In the genomic region with DNA sequence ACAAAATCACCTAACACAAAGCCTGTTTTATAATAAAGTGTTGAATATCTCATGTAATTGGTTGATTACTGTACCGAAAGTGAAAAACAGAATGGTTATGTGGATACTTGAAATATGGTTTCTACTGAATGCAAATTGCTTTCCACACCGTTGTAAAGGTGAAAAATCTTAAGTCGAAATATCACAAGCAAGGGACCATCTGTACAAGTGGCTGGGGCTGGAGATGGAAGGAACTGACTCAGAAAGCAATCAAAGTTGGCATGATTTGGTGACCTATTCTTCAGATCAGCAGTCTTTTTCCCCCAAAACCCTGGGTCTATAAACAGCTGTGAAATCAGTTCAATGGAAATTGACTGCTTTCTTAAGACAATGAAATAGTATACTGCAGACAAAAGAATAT, we compare ENCODE assay signal across 13 cellular contexts. TPM values are rescaled to one million over a fixed set of nuclear protein-coding genes. Genes with fewer than 3 reads are reported as not detected.
A peak's percentile ranks its signal among the peaks of the same experiment; 100 is the strongest.
DNase-seq lines count a peak whose midpoint lies in the region; ATAC-seq, FAIRE-seq and TF ChIP-seq lines count a peak whose summit lies in the region.
"Had no signal": no experiment of that assay in that cellular context is flagged by ENCODE, and none has a peak within 500 bp of the region (broad histone marks: within the 10 kb centered on the region; RNA-seq: fewer than 3 reads in every experiment).

No MANE protein-coding gene starts in this region.

- in situ Hi-C loops in GM12878 (cut with MboI), result no loop called here

- H3K9me3 ChIP-seq in OCI-LY1 (ENCODE audit: low read length) (no peaks in the 10 kb centered on the region), GM12878 (replicated peaks; ENCODE audit: control insufficient read depth, insufficient read depth, low read length) (no peaks in the 10 kb centered on the region), neural progenitor cell (ENCODE audit: low read depth) (no peaks in the 10 kb centered on the region)
- H3K9me3 ChIP-seq: ascending aorta had no signal

- RAD21 ChIA-PET in GM12878 (lab: Charles Lee; ENCODE audit: unreplicated experiment), result no interaction called here

- intact Hi-C loops in GM12878 (cut with micrococcal nuclease; ENCODE audit: unreplicated experiment), result loop anchor here (2.0 kb wide), 1 partner anchor 18 kb away; no protein-coding TSS in a partner anchor

- no peaks in the 10 kb centered on the region for H3K9me2 ChIP-seq in OCI-LY1 (ENCODE audit: low read depth, low read length)

- no TSS peak for BruUV-seq in GM12878 (replicated peaks; lab: Mats Ljungman, UMichigan)

- POLR2A ChIA-PET in GM12878 (lab: Charles Lee), result interaction anchor here (0.6 to 1.6 kb wide), 2 partner anchors 14 to 81 kb away, joined by 3 read pairs; no protein-coding TSS in a partner anchor

- TF ChIP-seq RAD21 in GM12878 (IDR thresholded peaks at IDR 0.05; ENCODE audit: insufficient read depth, low read depth, low read length), result no peak

- CTCF ChIA-PET in activated CD8-positive, alpha-beta memory T cell treated with anti-CD3 and anti-CD28 coated beads, Interleukin-2, amount 10 ng/mL, durations not matched to agents 7 days and 5 days (lab: Charles Lee), result interaction anchor here (0.6 to 2.0 kb wide), 5 partner anchors 12 to 92 kb away, joined by 3 to 7 read pairs (median 3); no protein-coding TSS in a partner anchor
- CTCF ChIA-PET in GM12878 (lab: Yijun Ruan, JAX), result interaction anchor here (1.0 to 8.4 kb wide), 6 partner anchors 10 to 60 kb away, joined by 3 to 49 read pairs (median 3); a partner anchor contains a TSS

- peak; percentile 52 for FAIRE-seq in GM12878 (lab: Jason Lieb, UNC)

- SMC1A ChIA-PET in GM12878 (lab: Charles Lee; ENCODE audit: uncharacterized antibody, unreplicated experiment), result interaction anchor here (1.0 to 1.3 kb wide), 3 partner anchors 21 to 28 kb away, joined by 3 to 5 read pairs (median 5); no protein-coding TSS in a partner anchor

- no peak for TF ChIP-seq EP300 in GM12878 (IDR thresholded peaks at IDR 0.05; ENCODE audit: borderline replicate concordance in 1 of 2, control insufficient read depth in 1 of 2, low read depth in 2 of 2, low read length in 2 of 2)

- H3K36me3 Mint-ChIP-seq in activated CD8-positive, alpha-beta memory T cell treated with anti-CD3 and anti-CD28 coated beads, Interleukin-2, amount 10 ng/mL, durations not matched to agents 7 days and 5 days, result peaks cover 36% of the 10 kb centered on the region
- H3K36me3 Mint-ChIP-seq in neural progenitor cell, result peaks cover 29% of the 10 kb centered on the region

- H4K20me1 ChIP-seq in OCI-LY1 (ENCODE audit: insufficient read depth, low read length) (no peaks in the 10 kb centered on the region), GM12878 (ENCODE audit: control insufficient read depth, insufficient read depth) (no peaks in the 10 kb centered on the region), neural progenitor cell (ENCODE audit: low read depth) (peaks cover 76% of the 10 kb centered on the region)

- no peaks in the 10 kb centered on the region for H3K27me3 Mint-ChIP-seq in activated CD8-positive, alpha-beta memory T cell treated with anti-CD3 and anti-CD28 coated beads, Interleukin-2, amount 10 ng/mL, durations not matched to agents 7 days and 5 days
- H3K27me3 Mint-ChIP-seq in neural progenitor cell (ENCODE audit: insufficient read depth, low read depth), result no peaks in the 10 kb centered on the region

- no peak for DNase-seq in activated CD8-positive, alpha-beta memory T cell treated with anti-CD3 and anti-CD28 coated beads, Interleukin-2, amount 10 ng/mL, durations not matched to agents 7 days and 5 days
- DNase-seq in activated CD8-positive, alpha-beta memory T cell treated with anti-CD3 and anti-CD28 coated beads, Interleukin-2, amount 50 U/mL, for 4 hours, result no peak
- no peak for DNase-seq in GM12878 (ENCODE audit: low read depth, low spot score)
- no peak for DNase-seq in neural progenitor cell (ENCODE audit: low spot score)
- no peak for DNase-seq in retina
- DNase-seq: Calu3, KG1, NCI-H1105 treated with DMSO at 0.1 percent for 48 hours, SIG-M5 had no signal

- H3K27ac Mint-ChIP-seq in activated CD8-positive, alpha-beta memory T cell treated with anti-CD3 and anti-CD28 coated beads, Interleukin-2, amount 10 ng/mL, durations not matched to agents 7 days and 5 days, result peak overlapping the region; percentile 48
- H3K27ac Mint-ChIP-seq in neural progenitor cell, result no peak overlapping the region

- no peak for TF ChIP-seq CTCF in OCI-LY1 (IDR thresholded peaks at IDR 0.05; ENCODE audit: low read length)
- TF ChIP-seq CTCF in GM12878 (IDR thresholded peaks at IDR 0.05 in 2 of 3, conservative IDR thresholded peaks at IDR 0.05 in 1 of 3; ENCODE audit: control insufficient read depth in 2 of 3, extremely low read depth in 1 of 3, insufficient read depth in 1 of 3, low read depth in 3 of 3, low read length in 3 of 3), result no peak
- no peak for TF ChIP-seq CTCF in neural progenitor cell (IDR thresholded peaks at IDR 0.05)

- no peak overlapping the region for H3K4me3 ChIP-seq in OCI-LY1 (ENCODE audit: low read depth, low read length, poor library complexity, severe bottlenecking)
- peak overlapping the region; percentile 76; the same call in 1 of the 2 replicates for H3K4me3 ChIP-seq in GM12878
- peak overlapping the region; percentile 2 for H3K4me3 ChIP-seq in neural progenitor cell
- H3K4me3 ChIP-seq: ascending aorta had no signal

- WGBS in GM12878 (ENCODE audit: insufficient coverage, insufficient replicate concordance, low lambda C conversion rate, missing lambda C conversion rate), result 35% methylated on average over 3 of the region's 3 CpGs

- peaks cover 69% of the 10 kb centered on the region for H3K36me3 ChIP-seq in OCI-LY1 (ENCODE audit: insufficient read depth, low read length)
- H3K36me3 ChIP-seq in GM12878 (ENCODE audit: control insufficient read depth in 2 of 2, insufficient read depth in 2 of 2, low read length in 1 of 2), result peaks cover 0 to 3% of the 10 kb centered on the region in 2 experiments; a peak in 1 of 4 replicates
- peaks cover 19% of the 10 kb centered on the region for H3K36me3 ChIP-seq in neural progenitor cell

- no peak overlapping the region for H3K4me3 Mint-ChIP-seq in activated CD8-positive, alpha-beta memory T cell treated with anti-CD3 and anti-CD28 coated beads, Interleukin-2, amount 10 ng/mL, durations not matched to agents 7 days and 5 days
- H3K4me3 Mint-ChIP-seq in neural progenitor cell, result peak overlapping the region; percentile 46

- H3K4me2 ChIP-seq in OCI-LY1 (ENCODE audit: low read length), result peak overlapping the region; percentile 15; the same call in 1 of the 2 replicates
- H3K4me2 ChIP-seq in GM12878 (ENCODE audit: control insufficient read depth, insufficient read depth), result peak overlapping the region; percentile 87
- peak overlapping the region; percentile 98 for H3K4me2 ChIP-seq in neural progenitor cell

- no peak overlapping the region for H2AFZ ChIP-seq in OCI-LY1 (ENCODE audit: low read length)
- H2AFZ ChIP-seq in GM12878 (ENCODE audit: control insufficient read depth, low read depth, low read length), result no peak overlapping the region
- no peak overlapping the region for H2AFZ ChIP-seq in neural progenitor cell (replicated peaks)

- peaks cover 60% of the 10 kb centered on the region for H3K79me2 ChIP-seq in OCI-LY1 (ENCODE audit: insufficient read depth, low read length)
- H3K79me2 ChIP-seq in GM12878 (ENCODE audit: control insufficient read depth, insufficient read depth, low read length), result peaks cover 81% of the 10 kb centered on the region
- peaks cover 90% of the 10 kb centered on the region for H3K79me2 ChIP-seq in neural progenitor cell (ENCODE audit: low read depth)

- H3K27me3 ChIP-seq in OCI-LY1 (ENCODE audit: insufficient read depth, low read length) (no peaks in the 10 kb centered on the region), GM12878 (replicated peaks in 1 of 2; ENCODE audit: control insufficient read depth in 2 of 2, insufficient read depth in 2 of 2, low read length in 1 of 2) (no peaks in the 10 kb centered on the region), neural progenitor cell (no peaks in the 10 kb centered on the region)
- H3K27me3 ChIP-seq: ascending aorta had no signal

- H3K9ac ChIP-seq in OCI-LY1 (ENCODE audit: low read length) (peak overlapping the region; percentile 9; the same call in 1 of the 2 replicates), GM12878 (ENCODE audit: control insufficient read depth, insufficient read depth, low read length) (no peak overlapping the region), neural progenitor cell (no peak overlapping the region)

- no peak for TF ChIP-seq POLR2A in GM12878 (IDR thresholded peaks at IDR 0.05; ENCODE audit: low read depth, low read length)

- peaks cover 57% of the 10 kb centered on the region for H3K4me1 Mint-ChIP-seq in activated CD8-positive, alpha-beta memory T cell treated with anti-CD3 and anti-CD28 coated beads, Interleukin-2, amount 10 ng/mL, durations not matched to agents 7 days and 5 days
- H3K4me1 Mint-ChIP-seq in neural progenitor cell, result peaks cover 32% of the 10 kb centered on the region

- no peaks in the 10 kb centered on the region for H3K9me3 Mint-ChIP-seq in activated CD8-positive, alpha-beta memory T cell treated with anti-CD3 and anti-CD28 coated beads, Interleukin-2, amount 10 ng/mL, durations not matched to agents 7 days and 5 days (ENCODE audit: low read depth)
- no peaks in the 10 kb centered on the region for H3K9me3 Mint-ChIP-seq in neural progenitor cell

- peak overlapping the region; percentile 6 for H3K27ac ChIP-seq in OCI-LY1 (ENCODE audit: low read depth, low read length, poor library complexity, severe bottlenecking)
- no peak overlapping the region for H3K27ac ChIP-seq in GM12878 (ENCODE audit: control insufficient read depth, insufficient read depth)
- peak overlapping the region; percentile 23 for H3K27ac ChIP-seq in neural progenitor cell

- H3F3A ChIP-seq in OCI-LY1 (ENCODE audit: insufficient read depth, low read length) (no peaks in the 10 kb centered on the region), neural progenitor cell (ENCODE audit: low read depth) (peaks cover 61% of the 10 kb centered on the region)

- no peak for ATAC-seq in activated CD8-positive, alpha-beta memory T cell treated with anti-CD3 and anti-CD28 coated beads, Interleukin-2, amount 10 ng/mL, durations not matched to agents 7 days and 5 days
- ATAC-seq in GM12878 (no peak), HG02763 (IDR thresholded peaks at IDR 0.05; ENCODE audit: unreplicated experiment) (no peak), GM18867 (IDR thresholded peaks at IDR 0.05; ENCODE audit: unreplicated experiment) (no peak)

- peaks cover 28% of the 10 kb centered on the region for H3K4me1 ChIP-seq in OCI-LY1 (ENCODE audit: insufficient read depth, low read length, severe bottlenecking)
- H3K4me1 ChIP-seq in GM12878 (ENCODE audit: control insufficient read depth, insufficient read depth, low read length), result peaks cover 25% of the 10 kb centered on the region
- H3K4me1 ChIP-seq in neural progenitor cell, result peaks cover 25% of the 10 kb centered on the region

RNA-seq across cellular contexts. Expression of a gene that starts 3.6 kb away (rescaled TPM):
- total RNA-seq in activated CD8-positive, alpha-beta memory T cell treated with anti-CD3 and anti-CD28 coated beads, Interleukin-2, amount 10 ng/mL, durations not matched to agents 7 days and 5 days, result 100 to 1,000 TPM; 102 to 113 TPM
- 99.3 and 101 TPM in 2 replicates for total RNA-seq in GM12878 (2013; cell fraction: nucleolus; rRNA removed)
- total RNA-seq in GM12878 (2014; rRNA removed) (74.4 and 81.4 TPM in 2 replicates), GM12878 (2014; rRNA removed; fragmentation: Illumina TruSeq; extraction: Trizol) (74.6 and 76.1 TPM in 2 replicates), GM12878 (2021) (138 TPM in 2 replicates), neural progenitor cell (ENCODE audit: low replicate concordance) (232 and 288 TPM in 2 replicates)
- polyA plus RNA-seq in GM12878 (2011; ENCODE audit: low read depth), result 23.8 TPM
- polyA plus RNA-seq in GM12878 (2011; rRNA removed) (85.5 and 119 TPM in 2 replicates), GM12878 (2014; fragmentation: Illumina TruSeq; extraction: Trizol) (74.6 and 89.6 TPM in 2 replicates), GM12878 (2014; fragmentation: Nextera tagmentation; extraction: Ambion mirVana) (10 to 100 TPM; 66.9 to 67.1 TPM), GM12878 (2014; rRNA removed) (45.1 and 46.7 TPM in 2 replicates), GM12878 (2016; fragmentation: Nextera tagmentation; extraction: Ambion mirVana) (10 to 100 TPM; 85.8 to 87.6 TPM)
- 29.4 and 40.7 TPM in 2 replicates for polyA plus RNA-seq in GM12878 (2011; cell fraction: cytosol; rRNA removed)
- polyA plus RNA-seq in GM12878 (2011; cell fraction: nucleus; rRNA removed), result 22.0 and 25.4 TPM in 2 replicates
- polyA plus RNA-seq in GM12878 (2012), result 32.7 and 34.1 TPM in 2 replicates
- polyA minus RNA-seq in GM12878 (2011; rRNA and poly(A)+ RNA removed), result 93.0 and 139 TPM in 2 replicates
- 37.2 and 41.1 TPM in 2 replicates for polyA minus RNA-seq in GM12878 (2011; cell fraction: cytosol; rRNA and poly(A)+ RNA removed)
- 15.1 and 24.0 TPM in 2 replicates for polyA minus RNA-seq in GM12878 (2011; cell fraction: nucleus; rRNA and poly(A)+ RNA removed)

RNA-seq across cellular contexts. Expression of a gene that starts 4.2 kb away (rescaled TPM):
- total RNA-seq in activated CD8-positive, alpha-beta memory T cell treated with anti-CD3 and anti-CD28 coated beads, Interleukin-2, amount 10 ng/mL, durations not matched to agents 7 days and 5 days, result 1,000 to 10,000 TPM; 1,232 to 1,373 TPM
- total RNA-seq in GM12878 (2013; cell fraction: nucleolus; rRNA removed), result 242 and 281 TPM in 2 replicates
- total RNA-seq in GM12878 (2014; rRNA removed) (630 and 696 TPM in 2 replicates), GM12878 (2014; rRNA removed; fragmentation: Illumina TruSeq; extraction: Trizol) (1,089 and 1,177 TPM in 2 replicates), GM12878 (2021) (1,668 and 1,698 TPM in 2 replicates), neural progenitor cell (ENCODE audit: low replicate concordance) (1,779 and 2,341 TPM in 2 replicates)
- 1,313 TPM for polyA plus RNA-seq in GM12878 (2011; ENCODE audit: low read depth)
- polyA plus RNA-seq in GM12878 (2011; rRNA removed) (821 and 1,080 TPM in 2 replicates), GM12878 (2014; fragmentation: Illumina TruSeq; extraction: Trizol) (2,342 and 3,224 TPM in 2 replicates), GM12878 (2014; fragmentation: Nextera tagmentation; extraction: Ambion mirVana) (1,000 to 10,000 TPM; 1,456 to 1,756 TPM), GM12878 (2014; rRNA removed) (1,665 and 1,714 TPM in 2 replicates), GM12878 (2016; fragmentation: Nextera tagmentation; extraction: Ambion mirVana) (1,000 to 10,000 TPM; 1,346 to 1,358 TPM)
- 826 and 856 TPM in 2 replicates for polyA plus RNA-seq in GM12878 (2011; cell fraction: cytosol; rRNA removed)
- 640 and 747 TPM in 2 replicates for polyA plus RNA-seq in GM12878 (2011; cell fraction: nucleus; rRNA removed)
- polyA plus RNA-seq in GM12878 (2012), result 1,660 and 1,721 TPM in 2 replicates
- 944 and 1,039 TPM in 2 replicates for polyA minus RNA-seq in GM12878 (2011; rRNA and poly(A)+ RNA removed)
- 432 and 534 TPM in 2 replicates for polyA minus RNA-seq in GM12878 (2011; cell fraction: cytosol; rRNA and poly(A)+ RNA removed)
- 265 and 336 TPM in 2 replicates for polyA minus RNA-seq in GM12878 (2011; cell fraction: nucleus; rRNA and poly(A)+ RNA removed)

RNA-seq across cellular contexts. Expression of a gene that starts 24.4 kb away (rescaled TPM):
- not detected for total RNA-seq in activated CD8-positive, alpha-beta memory T cell treated with anti-CD3 and anti-CD28 coated beads, Interleukin-2, amount 10 ng/mL, durations not matched to agents 7 days and 5 days
- not detected in 2 replicates for total RNA-seq in GM12878 (2013; cell fraction: nucleolus; rRNA removed)
- total RNA-seq in GM12878 (2014; rRNA removed), result not detected in 2 replicates
- not detected in 2 replicates for total RNA-seq in GM12878 (2014; rRNA removed; fragmentation: Illumina TruSeq; extraction: Trizol)
- 0.28 TPM in 1 of 2 replicates, not detected in the other for total RNA-seq in GM12878 (2021)
- not detected for polyA plus RNA-seq in GM12878 (2011; ENCODE audit: low read depth)
- polyA plus RNA-seq in GM12878 (2011; rRNA removed), result not detected in 2 replicates
- not detected in 2 replicates for polyA plus RNA-seq in GM12878 (2011; cell fraction: cytosol; rRNA removed)
- polyA plus RNA-seq in GM12878 (2011; cell fraction: nucleus; rRNA removed), result 0.10 TPM in 1 of 2 replicates, not detected in the other
- polyA plus RNA-seq in GM12878 (2012), result not detected in 2 replicates
- not detected in 2 replicates for polyA plus RNA-seq in GM12878 (2014; fragmentation: Illumina TruSeq; extraction: Trizol)
- not detected for polyA plus RNA-seq in GM12878 (2014; fragmentation: Nextera tagmentation; extraction: Ambion mirVana)
- 0.06 TPM in 1 of 2 replicates, not detected in the other for polyA plus RNA-seq in GM12878 (2014; rRNA removed)
- not detected for polyA plus RNA-seq in GM12878 (2016; fragmentation: Nextera tagmentation; extraction: Ambion mirVana)
- polyA minus RNA-seq in GM12878 (2011; rRNA and poly(A)+ RNA removed), result not detected in 2 replicates
- not detected in 2 replicates for polyA minus RNA-seq in GM12878 (2011; cell fraction: cytosol; rRNA and poly(A)+ RNA removed)
- polyA minus RNA-seq in GM12878 (2011; cell fraction: nucleus; rRNA and poly(A)+ RNA removed), result not detected in 2 replicates
- 2.8 and 4.3 TPM in 2 replicates for total RNA-seq in neural progenitor cell (ENCODE audit: low replicate concordance)
- total RNA-seq: ascending aorta had no signal

RNA-seq across cellular contexts. Expression of a gene that starts 48.6 kb away (rescaled TPM):
- 100 to 1,000 TPM in 1 of 2 experiments, 10 to 100 TPM in 1; 90.8 to 104 TPM for total RNA-seq in activated CD8-positive, alpha-beta memory T cell treated with anti-CD3 and anti-CD28 coated beads, Interleukin-2, amount 10 ng/mL, durations not matched to agents 7 days and 5 days
- 36.9 and 40.6 TPM in 2 replicates for total RNA-seq in GM12878 (2013; cell fraction: nucleolus; rRNA removed)
- total RNA-seq in GM12878 (2014; rRNA removed), result 112 and 131 TPM in 2 replicates
- 128 and 130 TPM in 2 replicates for total RNA-seq in GM12878 (2014; rRNA removed; fragmentation: Illumina TruSeq; extraction: Trizol)
- total RNA-seq in GM12878 (2021), result 120 and 135 TPM in 2 replicates
- polyA plus RNA-seq in GM12878 (2011; ENCODE audit: low read depth), result 388 TPM
- polyA plus RNA-seq in GM12878 (2011; rRNA removed), result 263 and 302 TPM in 2 replicates
- polyA plus RNA-seq in GM12878 (2011; cell fraction: cytosol; rRNA removed), result 160 and 175 TPM in 2 replicates
- 84.2 and 90.6 TPM in 2 replicates for polyA plus RNA-seq in GM12878 (2011; cell fraction: nucleus; rRNA removed)
- 175 and 272 TPM in 2 replicates for polyA plus RNA-seq in GM12878 (2012)
- 177 and 205 TPM in 2 replicates for polyA plus RNA-seq in GM12878 (2014; fragmentation: Illumina TruSeq; extraction: Trizol)
- 100 to 1,000 TPM; 260 to 378 TPM for polyA plus RNA-seq in GM12878 (2014; fragmentation: Nextera tagmentation; extraction: Ambion mirVana)
- 123 and 129 TPM in 2 replicates for polyA plus RNA-seq in GM12878 (2014; rRNA removed)
- 100 to 1,000 TPM; 192 to 209 TPM for polyA plus RNA-seq in GM12878 (2016; fragmentation: Nextera tagmentation; extraction: Ambion mirVana)
- 116 and 125 TPM in 2 replicates for polyA minus RNA-seq in GM12878 (2011; rRNA and poly(A)+ RNA removed)
- polyA minus RNA-seq in GM12878 (2011; cell fraction: cytosol; rRNA and poly(A)+ RNA removed), result 76.0 and 85.0 TPM in 2 replicates
- polyA minus RNA-seq in GM12878 (2011; cell fraction: nucleus; rRNA and poly(A)+ RNA removed), result 17.7 and 20.6 TPM in 2 replicates
- total RNA-seq in neural progenitor cell (ENCODE audit: low replicate concordance), result 197 and 219 TPM in 2 replicates

Comparison
In these comparisons a context has a peak if more than half of its experiments do, and no peak if none do; other contexts are left out.
1. H3K4me2 ChIP-seq: peak in every context shown above with its lines; median percentile 98 in neural progenitor cell; 87 in GM12878; 15 in OCI-LY1.